8 cellular contexts compared by ENCODE assay signal in the genomic region with DNA sequence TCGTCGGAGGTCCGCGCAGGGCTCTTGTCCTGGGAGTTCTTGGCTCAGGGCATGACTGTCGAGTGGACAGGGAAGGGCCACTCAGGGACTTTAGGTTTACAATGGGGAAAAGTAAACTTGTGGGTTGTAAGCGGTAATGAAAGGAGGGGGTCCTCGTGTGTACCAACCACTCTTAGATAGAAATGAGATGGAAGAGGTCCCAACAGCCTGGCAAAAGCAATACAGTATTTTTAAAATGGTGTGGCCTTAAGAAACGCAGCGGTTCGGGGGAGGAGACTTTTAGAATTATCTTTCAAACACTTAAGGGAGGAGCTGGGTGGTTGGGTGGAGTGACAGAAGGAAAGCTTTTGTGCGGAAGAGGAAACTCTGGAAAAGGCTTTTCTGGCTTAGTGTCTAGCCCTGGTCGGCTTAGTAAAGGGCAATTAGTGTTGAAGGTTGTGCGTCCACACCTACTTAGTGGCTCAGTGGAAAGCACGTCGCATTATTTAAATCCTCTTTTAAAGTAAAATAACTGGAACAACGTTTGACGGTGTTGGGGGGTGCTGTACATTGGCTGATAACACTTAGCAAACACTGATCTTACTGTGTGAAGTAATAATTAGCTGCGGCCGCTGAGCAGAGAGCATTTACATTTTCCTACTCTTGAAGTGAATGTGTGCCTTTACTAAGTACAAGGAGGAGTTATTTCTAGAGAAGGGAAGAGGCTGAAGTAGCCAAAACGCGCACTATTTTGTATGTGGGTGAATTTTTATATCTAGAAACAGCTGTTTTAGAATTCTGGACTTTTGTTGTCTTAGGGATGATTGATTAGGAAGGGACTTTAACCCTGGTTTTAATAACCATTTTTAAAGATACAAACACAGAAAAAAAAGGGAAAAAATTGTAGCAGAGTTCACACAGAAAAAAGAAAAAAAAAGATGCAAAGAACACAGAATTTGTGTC. TPM values are rescaled to one million over a fixed set of nuclear protein-coding genes. Genes with fewer than 3 reads are reported as not detected.
DNase-seq lines count a peak whose midpoint lies in the region; ATAC-seq and TF ChIP-seq lines count a peak whose summit lies in the region.

No MANE protein-coding gene starts in this region.

- DNase-seq in activated gamma-delta T cell treated with Interleukin-2 at 50 U/mL for 16 hours: peak; percentile 41
- no peak for DNase-seq in activated gamma-delta T cell (lab: John Stamatoyannopoulos, UW)
- peak; percentile 83 for DNase-seq in NAMALWA (ENCODE audit: low spot score)

- H3K9me2 ChIP-seq in SU-DHL-6 (replicated peaks; ENCODE audit: insufficient read depth, low read length): no peaks in the 10 kb centered on the region

- H3K4me2 ChIP-seq in SU-DHL-6 (ENCODE audit: low read depth, low read length, poor library complexity, severe bottlenecking): peak overlapping the region; percentile 84

- peak overlapping the region; percentile 100 for H3K27ac Mint-ChIP-seq in brain

- H3K9ac ChIP-seq in SU-DHL-6 (ENCODE audit: low read length): peak overlapping the region; percentile 78
- peak overlapping the region; percentile 98 to 100 (median 100) for H3K9ac ChIP-seq in skeletal muscle tissue (ENCODE audit: low read depth in 1 of 3, low read length in 3 of 3)

- H3K36me3 Mint-ChIP-seq in brain: peaks cover 45% of the 10 kb centered on the region

- H3K4me3 ChIP-seq in SU-DHL-6 (ENCODE audit: insufficient read depth, low read length, poor library complexity, severe bottlenecking): peak overlapping the region; percentile 69
- peak overlapping the region; percentile 97 for H3K4me3 ChIP-seq in iPS-18c (ENCODE audit: insufficient read depth, low read depth, low read length)
- H3K4me3 ChIP-seq in skeletal muscle tissue (ENCODE audit: low read length in 3 of 3): peak overlapping the region; percentile 95 to 99 (median 98)

- no peaks in the 10 kb centered on the region for H3K9me3 ChIP-seq in SU-DHL-6 (ENCODE audit: insufficient read depth, low read length)
- no peaks in the 10 kb centered on the region for H3K9me3 ChIP-seq in iPS-18c (ENCODE audit: control insufficient read depth, insufficient read depth, low read length)
- no peaks in the 10 kb centered on the region for H3K9me3 ChIP-seq in skeletal muscle tissue (ENCODE audit: control insufficient read depth in 3 of 3, low read length in 3 of 3)

- H3K9me3 Mint-ChIP-seq in brain: peaks cover 0 to 8% (median 0%) of the 10 kb centered on the region in 5 experiments

- peaks cover 14% of the 10 kb centered on the region; the same call in 1 of the 2 replicates for H3F3A ChIP-seq in SU-DHL-6 (ENCODE audit: insufficient read depth)

- peak; percentile 52 for ATAC-seq in HG02588 (IDR thresholded peaks at IDR 0.05; ENCODE audit: unreplicated experiment)

- H3K27ac ChIP-seq in SU-DHL-6 (ENCODE audit: low read depth, low read length) (peak overlapping the region; percentile 67), skeletal muscle tissue (ENCODE audit: low read depth, low read length) (peak overlapping the region; percentile 100)

- H3K27me3 ChIP-seq in SU-DHL-6 (ENCODE audit: low read length) (no peaks in the 10 kb centered on the region), skeletal muscle tissue (ENCODE audit: control insufficient read depth in 3 of 3, insufficient read depth in 3 of 3, low read length in 3 of 3) (no peaks in the 10 kb centered on the region)

- H3K4me1 Mint-ChIP-seq in brain: peaks cover 66% of the 10 kb centered on the region

- peaks cover 21% of the 10 kb centered on the region for H3K27me3 Mint-ChIP-seq in brain

- peaks cover 59% of the 10 kb centered on the region for H3K79me2 ChIP-seq in SU-DHL-6 (ENCODE audit: insufficient read depth, low read length)

- H2AFZ ChIP-seq in SU-DHL-6 (ENCODE audit: low read depth, low read length, severe bottlenecking): peak overlapping the region; percentile 52

- peaks cover 13% of the 10 kb centered on the region; the same call in 1 of the 2 replicates for H4K20me1 ChIP-seq in SU-DHL-6 (ENCODE audit: low read depth, low read length)

- TF ChIP-seq CTCF in SU-DHL-6 (IDR thresholded peaks at IDR 0.05; ENCODE audit: insufficient read depth, low read length, poor library complexity, severe bottlenecking) (no peak), brain (conservative IDR thresholded peaks at IDR 0.05) (no peak)

- peaks cover 12 to 38% (median 28%) of the 10 kb centered on the region in 3 donors for H3K4me1 ChIP-seq in skeletal muscle tissue (ENCODE audit: control insufficient read depth in 3 of 3, insufficient read depth in 3 of 3, low read length in 3 of 3)

- peaks cover 11% of the 10 kb centered on the region for H3K36me3 ChIP-seq in SU-DHL-6 (ENCODE audit: low read length)
- peaks cover 0 to 2% (median 0%) of the 10 kb centered on the region in 3 donors for H3K36me3 ChIP-seq in skeletal muscle tissue (ENCODE audit: control insufficient read depth in 3 of 3, insufficient read depth in 3 of 3, low read length in 3 of 3)

- peak overlapping the region; percentile 92 to 100 (median 97) for H3K4me3 Mint-ChIP-seq in brain

RNA-seq across cellular contexts. Expression of a gene that starts 1.0 kb away (rescaled TPM):
- polyA plus RNA-seq in brain (ENCODE audit: insufficient read depth, low read depth, low replicate concordance): 21.7 TPM
- 107 TPM for total RNA-seq in skeletal muscle tissue
